ENCODE assay signal across 18 cellular contexts in genomic region chr2:236503100-236503499, GRCh38.
DNase-seq lines count a peak whose midpoint lies in the region; ATAC-seq and TF ChIP-seq lines count a peak whose summit lies in the region.
"Had no signal": no experiment of that assay in that cellular context is flagged by ENCODE, and none has a peak within 500 bp of the region (broad histone marks: within the 10 kb centered on the region; RNA-seq: fewer than 3 reads in every experiment).

No MANE protein-coding gene starts in this region.

- H3K9me3 ChIP-seq in Panc1 (ENCODE audit: control insufficient read depth, insufficient read depth, low read depth, low read length) (no peaks in the 10 kb centered on the region), Peyer's patch (no peaks in the 10 kb centered on the region)
- H3K9me3 ChIP-seq: SJSA1, spleen, transverse colon had no signal

- H3K27ac Mint-ChIP-seq in activated CD4-positive, alpha-beta T cell treated with anti-CD3 and anti-CD28 coated beads, Interleukin-2, amount 10 ng/mL, durations not matched to agents 24 days and 14 days = no peak overlapping the region
- no peak overlapping the region for H3K27ac Mint-ChIP-seq in stimulated activated effector memory CD8-positive, alpha-beta T cell treated with anti-CD3 and anti-CD28 coated beads, Interleukin-12 subunit alpha, Interleukin-12 subunit beta, amount 100 ng/mL, for 72 hours
- H3K27ac Mint-ChIP-seq: brain; naive thymus-derived CD8-positive, alpha-beta T cell had no signal

- intact Hi-C loops in activated CD4-positive, alpha-beta T cell treated with anti-CD3 and anti-CD28 coated beads, Interleukin-2, amount 10 ng/mL, durations not matched to agents 24 days and 14 days (cut with micrococcal nuclease) = no loop called here
- intact Hi-C loops in Panc1 (cut with micrococcal nuclease; ENCODE audit: unreplicated experiment) = no loop called here

- ATAC-seq in Panc1 = peak; percentile 26; the same call in 1 of the 2 replicates
- peak; percentile 9 for ATAC-seq in stimulated activated effector memory CD8-positive, alpha-beta T cell treated with anti-CD3 and anti-CD28 coated beads, Interleukin-12 subunit alpha, Interleukin-12 subunit beta, amount 100 ng/mL, for 72 hours
- ATAC-seq: activated T-cell treated with anti-CD3 and anti-CD28 coated beads, Interleukin-2, amount 50 U/mL, for 4 hours; naive thymus-derived CD8-positive, alpha-beta T cell had no signal

- no peak for TF ChIP-seq POLR2A in Peyer's patch (IDR thresholded peaks at IDR 0.05)

- no peaks in the 10 kb centered on the region for H3K36me3 ChIP-seq in Panc1 (ENCODE audit: control insufficient read depth, insufficient read depth, low read length)
- H3K36me3 ChIP-seq in Peyer's patch = no peaks in the 10 kb centered on the region
- H3K36me3 ChIP-seq: SJSA1, spleen, transverse colon had no signal

- peak; percentile 56 for DNase-seq in activated CD4-positive, alpha-beta T cell treated with anti-CD3 and anti-CD28 coated beads, Interleukin-2, amount 10 ng/mL, durations not matched to agents 24 days and 14 days
- DNase-seq in activated CD4-positive, alpha-beta T cell treated with anti-CD3 and anti-CD28 coated beads, Interleukin-2, amount 50 U/mL, for 48 hours = no peak
- DNase-seq in Panc1 (ENCODE audit: low read depth, low spot score) (no peak), fibroblast of the aortic adventitia (ENCODE audit: low read depth) (no peak), NCI-H526 (lab: John Stamatoyannopoulos, UW) (no peak), SW 1271 (lab: John Stamatoyannopoulos, UW) (no peak), Peyer's patch (no peak)
- DNase-seq in stimulated activated effector memory CD8-positive, alpha-beta T cell treated with anti-CD3 and anti-CD28 coated beads, Interleukin-12 subunit alpha, Interleukin-12 subunit beta, amount 100 ng/mL, for 72 hours (ENCODE audit: low spot score in 2 of 2) = no peak
- DNase-seq: activated T-cell treated with anti-CD3 and anti-CD28 coated beads, Interleukin-2, amount 50 U/mL, for 4 hours; kidney; NCI-H1048; NCI-H524 treated with DMSO at 0.1 percent for 48 hours; spleen; transverse colon had no signal

- H3K27me3 Mint-ChIP-seq in activated CD4-positive, alpha-beta T cell treated with anti-CD3 and anti-CD28 coated beads, Interleukin-2, amount 10 ng/mL, durations not matched to agents 24 days and 14 days = peaks cover 46% of the 10 kb centered on the region

- no TSS peak for BruUV-seq in Panc1 (replicated peaks; lab: Mats Ljungman, UMichigan)

- POLR2A ChIA-PET in Panc1 (lab: Charles Lee) = no interaction called here

- no peak overlapping the region for H3K27ac ChIP-seq in Panc1 (ENCODE audit: low read length)
- H3K27ac ChIP-seq in Peyer's patch = no peak overlapping the region
- H3K27ac ChIP-seq: SJSA1, spleen, transverse colon, VCaP had no signal

- H3K4me1 ChIP-seq in Panc1 (ENCODE audit: control insufficient read depth, insufficient read depth, low read length) (no peaks in the 10 kb centered on the region), Peyer's patch (no peaks in the 10 kb centered on the region)
- H3K4me1 ChIP-seq: transverse colon had no signal

- H3K36me3 Mint-ChIP-seq in activated CD4-positive, alpha-beta T cell treated with anti-CD3 and anti-CD28 coated beads, Interleukin-2, amount 10 ng/mL, durations not matched to agents 24 days and 14 days (ENCODE audit: low read depth) = no peaks in the 10 kb centered on the region
- H3K36me3 Mint-ChIP-seq in stimulated activated effector memory CD8-positive, alpha-beta T cell treated with anti-CD3 and anti-CD28 coated beads, Interleukin-12 subunit alpha, Interleukin-12 subunit beta, amount 100 ng/mL, for 72 hours = no peaks in the 10 kb centered on the region
- H3K36me3 Mint-ChIP-seq: brain; naive thymus-derived CD8-positive, alpha-beta T cell had no signal

- H3K4me3 ChIP-seq in Panc1 (ENCODE audit: low read depth in 2 of 2, low read length in 2 of 2) (no peak overlapping the region), fibroblast of the aortic adventitia (ENCODE audit: low read depth, low read length) (no peak overlapping the region), Peyer's patch (no peak overlapping the region)
- H3K4me3 ChIP-seq: SJSA1, spleen, transverse colon had no signal

- CTCF ChIA-PET in Panc1 (lab: Charles Lee) = no interaction called here

- peaks cover 6% of the 10 kb centered on the region for H3K9me3 Mint-ChIP-seq in activated CD4-positive, alpha-beta T cell treated with anti-CD3 and anti-CD28 coated beads, Interleukin-2, amount 10 ng/mL, durations not matched to agents 24 days and 14 days
- H3K9me3 Mint-ChIP-seq in stimulated activated effector memory CD8-positive, alpha-beta T cell treated with anti-CD3 and anti-CD28 coated beads, Interleukin-12 subunit alpha, Interleukin-12 subunit beta, amount 100 ng/mL, for 72 hours = no peaks in the 10 kb centered on the region
- H3K9me3 Mint-ChIP-seq: activated T-cell treated with anti-CD3 and anti-CD28 coated beads, Interleukin-2, amount 50 U/mL, for 4 hours; naive thymus-derived CD8-positive, alpha-beta T cell had no signal

- H3K27me3 ChIP-seq in Panc1 (ENCODE audit: control insufficient read depth, insufficient read depth, low read length) (no peaks in the 10 kb centered on the region), Peyer's patch (no peaks in the 10 kb centered on the region)
- H3K27me3 ChIP-seq: SJSA1 had no signal

- no peak for TF ChIP-seq CTCF in Panc1 (IDR thresholded peaks at IDR 0.05)
- TF ChIP-seq CTCF in fibroblast of the aortic adventitia (IDR thresholded peaks at IDR 0.05; ENCODE audit: insufficient read depth, low read length) = peak; percentile 27
- no peak for TF ChIP-seq CTCF in Peyer's patch (IDR thresholded peaks at IDR 0.05)

- no peak overlapping the region for H3K4me3 Mint-ChIP-seq in activated CD4-positive, alpha-beta T cell treated with anti-CD3 and anti-CD28 coated beads, Interleukin-2, amount 10 ng/mL, durations not matched to agents 24 days and 14 days
- H3K4me3 Mint-ChIP-seq in stimulated activated effector memory CD8-positive, alpha-beta T cell treated with anti-CD3 and anti-CD28 coated beads, Interleukin-12 subunit alpha, Interleukin-12 subunit beta, amount 100 ng/mL, for 72 hours = no peak overlapping the region
- H3K4me3 Mint-ChIP-seq: activated T-cell treated with anti-CD3 and anti-CD28 coated beads, Interleukin-2, amount 50 U/mL, for 4 hours; brain; naive thymus-derived CD8-positive, alpha-beta T cell had no signal

- in situ Hi-C loops in Panc1 (cut with HindIII; ENCODE audit: low pct_unique_long_range_greater_than_20kb, low sequenced_read_pairs) = no loop called here

- H3K4me1 Mint-ChIP-seq in activated CD4-positive, alpha-beta T cell treated with anti-CD3 and anti-CD28 coated beads, Interleukin-2, amount 10 ng/mL, durations not matched to agents 24 days and 14 days = no peaks in the 10 kb centered on the region
- no peaks in the 10 kb centered on the region for H3K4me1 Mint-ChIP-seq in stimulated activated effector memory CD8-positive, alpha-beta T cell treated with anti-CD3 and anti-CD28 coated beads, Interleukin-12 subunit alpha, Interleukin-12 subunit beta, amount 100 ng/mL, for 72 hours
- H3K4me1 Mint-ChIP-seq: brain had no signal
